Comparison of ENCODE assay signal across 23 cellular contexts in the genomic region with DNA sequence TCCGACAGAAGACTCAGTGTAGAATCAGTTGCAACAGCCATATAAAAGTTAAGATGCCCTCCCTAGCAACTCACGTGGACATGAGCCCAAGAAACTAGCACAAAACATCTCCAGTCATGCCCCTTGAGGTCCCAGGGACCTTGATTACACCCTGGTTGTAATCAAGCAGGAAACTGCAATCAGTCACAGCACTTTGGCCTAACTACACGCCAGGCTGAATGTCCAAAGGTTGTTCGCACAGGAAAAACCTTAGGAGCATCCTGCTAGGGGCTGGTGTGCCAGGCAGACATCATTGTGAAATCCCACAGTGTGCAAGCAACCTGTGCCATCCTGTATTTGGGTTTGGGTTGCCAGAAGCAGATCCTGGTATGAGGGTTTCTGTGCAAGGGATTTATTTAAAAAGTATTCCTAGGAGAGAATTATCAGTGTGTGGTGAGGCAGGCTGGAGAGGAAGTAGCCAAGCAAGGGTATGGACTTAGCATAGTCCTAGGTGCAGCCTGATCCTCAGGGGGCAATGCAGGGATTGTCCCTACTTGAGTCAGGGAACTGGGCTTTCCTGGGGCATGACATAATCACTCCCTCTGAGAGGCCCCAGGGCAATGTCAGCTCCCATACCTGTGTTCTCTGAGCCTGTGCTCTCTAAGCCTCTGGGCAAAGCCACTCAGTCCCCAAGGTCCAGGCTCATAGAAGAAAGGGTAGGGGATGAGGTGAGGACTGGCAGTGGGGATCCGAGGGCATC. TPM values are rescaled to one million over a fixed set of nuclear protein-coding genes. Genes with fewer than 3 reads are reported as not detected.
DNase-seq lines count a peak whose midpoint lies in the region; ATAC-seq and TF ChIP-seq lines count a peak whose summit lies in the region.
"Had no signal": no experiment of that assay in that cellular context is flagged by ENCODE, and none has a peak within 500 bp of the region (broad histone marks: within the 10 kb centered on the region; RNA-seq: fewer than 3 reads in every experiment).

No MANE protein-coding gene starts in this region.

- H2AFZ ChIP-seq in hepatocyte (no peak overlapping the region), osteoblast (ENCODE audit: low read length) (peak overlapping the region; percentile 92)

- no peaks in the 10 kb centered on the region for H3K27me3 Mint-ChIP-seq in Calu3 (ENCODE audit: unreplicated experiment)

- no peaks in the 10 kb centered on the region for H3K36me3 ChIP-seq in hepatocyte (replicated peaks; ENCODE audit: insufficient read depth, low read depth)
- H3K36me3 ChIP-seq in osteoblast (ENCODE audit: insufficient read depth, low read length) = no peaks in the 10 kb centered on the region
- H3K36me3 ChIP-seq: prostate gland, tibial nerve had no signal

- in situ Hi-C loops in GM13976 (cut with MboI; ENCODE audit: low sequenced_read_pairs, unreplicated experiment) = no loop called here

- H3K4me1 ChIP-seq in hepatocyte (ENCODE audit: insufficient read depth) (peaks cover 25% of the 10 kb centered on the region), osteoblast (ENCODE audit: insufficient read depth, low read length) (peaks cover 40% of the 10 kb centered on the region)
- H3K4me1 ChIP-seq: prostate gland had no signal

- WGBS in hepatocyte (ENCODE audit: low lambda C conversion rate, missing lambda C conversion rate) = 73% methylated on average over 5 of the region's 5 CpGs

- DNase-seq in Calu3 = no peak
- DNase-seq in T1000 (lab: John Stamatoyannopoulos, UW) = peak; percentile 5
- peak; percentile 60 for DNase-seq in hepatocyte (ENCODE audit: low spot score)
- DNase-seq in osteoblast (ENCODE audit: insufficient read length, low spot score, missing footprints) = no peak
- DNase-seq in GM13976 (ENCODE audit: low spot score) = no peak
- no peak for DNase-seq in activated T-cell treated with anti-CD3 and anti-CD28 coated beads, Interleukin-2, amount 50 U/mL, for 48 hours
- DNase-seq in CD1c-positive myeloid dendritic cell (ENCODE audit: extremely low spot score) = no peak
- DNase-seq: activated CD4-positive, CD25-positive, alpha-beta regulatory T cell treated with anti-CD3 and anti-CD28 coated beads, Interleukin-2, amount 50 U/mL, for 72 hours; activated naive CD8-positive, alpha-beta T cell treated with anti-CD3 and anti-CD28 coated beads, Interleukin-2, amount 50 U/mL, for 24 hours; caudate nucleus; CD4-positive, alpha-beta T cell; DND-41; effector memory CD4-positive, alpha-beta T cell; HCEC 1CT; NCI-H446; SIG-M5; stimulated activated naive B cell treated with anti-CD40 and anti-IgM and Interleukin-4, amounts not matched to agents 10 μg/mL and 1 μg/mL and 100 μg/mL, for 72 hours; T-helper 2 cell had no signal

- no peaks in the 10 kb centered on the region for H3K9me2 ChIP-seq in hepatocyte (replicated peaks; ENCODE audit: insufficient read depth)

- H3K9me3 ChIP-seq in hepatocyte (ENCODE audit: low read depth) (no peaks in the 10 kb centered on the region), osteoblast (ENCODE audit: low read depth, low read length) (no peaks in the 10 kb centered on the region)
- H3K9me3 ChIP-seq: prostate gland, tibial nerve had no signal

- no peak for ATAC-seq in HG02973 (IDR thresholded peaks at IDR 0.05; ENCODE audit: unreplicated experiment)
- ATAC-seq: activated naive CD8-positive, alpha-beta T cell treated with anti-CD3 and anti-CD28 coated beads, Interleukin-2, amount 50 U/mL, for 24 hours; stimulated activated naive B cell treated with anti-CD40 and anti-IgM and Interleukin-4, amounts not matched to agents 10 μg/mL and 1 μg/mL and 100 μg/mL, for 72 hours had no signal

- H3K4me3 ChIP-seq in hepatocyte = no peak overlapping the region
- H3K4me3 ChIP-seq in osteoblast (ENCODE audit: insufficient read depth, low read length) = no peak overlapping the region
- H3K4me3 ChIP-seq: prostate gland had no signal

- H3K27me3 ChIP-seq in hepatocyte (no peaks in the 10 kb centered on the region), osteoblast (ENCODE audit: insufficient read depth, low read length) (no peaks in the 10 kb centered on the region)
- H3K27me3 ChIP-seq: tibial nerve had no signal

- CTCF ChIA-PET in Calu3 (lab: Charles Lee) = no interaction called here

- H3K4me2 ChIP-seq in hepatocyte (peak overlapping the region; percentile 14), osteoblast (ENCODE audit: insufficient read depth, low read length) (no peak overlapping the region)

- H3K27ac ChIP-seq in hepatocyte (peak overlapping the region; percentile 88), osteoblast (ENCODE audit: low read depth, low read length) (peak overlapping the region; percentile 85)

- H3K9me3 Mint-ChIP-seq in Calu3 (ENCODE audit: low read depth, unreplicated experiment) = no peaks in the 10 kb centered on the region
- H3K9me3 Mint-ChIP-seq: activated naive CD8-positive, alpha-beta T cell treated with anti-CD3 and anti-CD28 coated beads, Interleukin-2, amount 50 U/mL, for 24 hours; CD4-positive, alpha-beta T cell; stimulated activated naive B cell treated with anti-CD40 and anti-IgM and Interleukin-4, amounts not matched to agents 10 μg/mL and 1 μg/mL and 100 μg/mL, for 72 hours had no signal

- H3K27ac Mint-ChIP-seq in Calu3 (ENCODE audit: unreplicated experiment) = peak overlapping the region; percentile 89
- H3K27ac Mint-ChIP-seq: activated naive CD8-positive, alpha-beta T cell treated with anti-CD3 and anti-CD28 coated beads, Interleukin-2, amount 50 U/mL, for 24 hours; CD4-positive, alpha-beta T cell; stimulated activated naive B cell treated with anti-CD40 and anti-IgM and Interleukin-4, amounts not matched to agents 10 μg/mL and 1 μg/mL and 100 μg/mL, for 72 hours had no signal

- H3K79me2 ChIP-seq in hepatocyte (peaks cover 15% of the 10 kb centered on the region), osteoblast (ENCODE audit: insufficient read depth, low read length) (no peaks in the 10 kb centered on the region)

- TF ChIP-seq CTCF in Calu3 (IDR thresholded peaks at IDR 0.05; ENCODE audit: unreplicated experiment) = no peak
- TF ChIP-seq CTCF in hepatocyte (IDR thresholded peaks at IDR 0.05; ENCODE audit: poor library complexity) = no peak
- no peak for TF ChIP-seq CTCF in osteoblast (IDR thresholded peaks at IDR 0.05; ENCODE audit: extremely low read depth, low read depth, low read length)
- no peak for TF ChIP-seq CTCF in GM13976 (IDR thresholded peaks at IDR 0.05; ENCODE audit: borderline replicate concordance, control extremely low read depth, extremely low read depth, insufficient read depth, missing control alignments)

- intact Hi-C loops in Calu3 (cut with micrococcal nuclease; ENCODE audit: unreplicated experiment) = loop anchor here (2.0 kb wide), 1 partner anchor 20 kb away; no protein-coding TSS in a partner anchor

- peak overlapping the region; percentile 39 for H3K4me3 Mint-ChIP-seq in Calu3 (ENCODE audit: low read depth, unreplicated experiment)
- H3K4me3 Mint-ChIP-seq: activated naive CD8-positive, alpha-beta T cell treated with anti-CD3 and anti-CD28 coated beads, Interleukin-2, amount 50 U/mL, for 24 hours; CD4-positive, alpha-beta T cell; stimulated activated naive B cell treated with anti-CD40 and anti-IgM and Interleukin-4, amounts not matched to agents 10 μg/mL and 1 μg/mL and 100 μg/mL, for 72 hours had no signal

- BruUV-seq in Calu3 (replicated peaks; lab: Mats Ljungman, UMichigan) = no TSS peak

- H3K4me1 Mint-ChIP-seq in Calu3 (ENCODE audit: low read depth, unreplicated experiment) = peaks cover 62% of the 10 kb centered on the region
- H3K4me1 Mint-ChIP-seq: activated naive CD8-positive, alpha-beta T cell treated with anti-CD3 and anti-CD28 coated beads, Interleukin-2, amount 50 U/mL, for 24 hours; stimulated activated naive B cell treated with anti-CD40 and anti-IgM and Interleukin-4, amounts not matched to agents 10 μg/mL and 1 μg/mL and 100 μg/mL, for 72 hours had no signal

- H3K36me3 Mint-ChIP-seq in Calu3 (ENCODE audit: insufficient read depth, unreplicated experiment) = peaks cover 11% of the 10 kb centered on the region
- H3K36me3 Mint-ChIP-seq: stimulated activated naive B cell treated with anti-CD40 and anti-IgM and Interleukin-4, amounts not matched to agents 10 μg/mL and 1 μg/mL and 100 μg/mL, for 72 hours had no signal

- H4K20me1 ChIP-seq in hepatocyte (ENCODE audit: insufficient read depth, poor library complexity, severe bottlenecking) (no peaks in the 10 kb centered on the region), osteoblast (ENCODE audit: insufficient read depth, low read length) (no peaks in the 10 kb centered on the region)

RNA-seq across cellular contexts. Expression of gene SULT1C2, which starts 17.8 kb away (rescaled TPM):
- total RNA-seq in Calu3 (2022) (2.0 and 5.2 TPM in 2 replicates), hepatocyte (21.5 and 25.1 TPM in 2 replicates), osteoblast (0.36 and 1.2 TPM in 2 replicates)
- 11.4 and 15.3 TPM in 2 replicates for polyA plus RNA-seq in hepatocyte
- total RNA-seq: activated CD8-positive, alpha-beta memory T cell treated with anti-CD3 and anti-CD28 coated beads for 36 hours; CD4-positive, alpha-beta T cell had no signal

RNA-seq across cellular contexts. Expression of gene SULT1C3, which starts 31.2 kb away (rescaled TPM):
- total RNA-seq in Calu3 (2022) (not detected in 2 replicates), hepatocyte (1.00 TPM in 1 of 2 replicates, not detected in the other), osteoblast (not detected in 2 replicates)
- not detected in 2 replicates for polyA plus RNA-seq in hepatocyte
- total RNA-seq: activated CD8-positive, alpha-beta memory T cell treated with anti-CD3 and anti-CD28 coated beads for 36 hours; CD4-positive, alpha-beta T cell; myocyte; prostate gland; tibial nerve had no signal

Comparison
In these comparisons a context has a peak if more than half of its experiments do, and no peak if none do; other contexts are left out.
1. DNase-seq: peak in T1000 (single experiment) and hepatocyte (single experiment); none in Calu3 (single experiment), osteoblast (single experiment), GM13976 (single experiment), activated T-cell treated with anti-CD3 and anti-CD28 coated beads, Interleukin-2, amount 50 U/mL, for 48 hours (0 of 2) and CD1c-positive myeloid dendritic cell (single experiment).